In the genomic region with DNA sequence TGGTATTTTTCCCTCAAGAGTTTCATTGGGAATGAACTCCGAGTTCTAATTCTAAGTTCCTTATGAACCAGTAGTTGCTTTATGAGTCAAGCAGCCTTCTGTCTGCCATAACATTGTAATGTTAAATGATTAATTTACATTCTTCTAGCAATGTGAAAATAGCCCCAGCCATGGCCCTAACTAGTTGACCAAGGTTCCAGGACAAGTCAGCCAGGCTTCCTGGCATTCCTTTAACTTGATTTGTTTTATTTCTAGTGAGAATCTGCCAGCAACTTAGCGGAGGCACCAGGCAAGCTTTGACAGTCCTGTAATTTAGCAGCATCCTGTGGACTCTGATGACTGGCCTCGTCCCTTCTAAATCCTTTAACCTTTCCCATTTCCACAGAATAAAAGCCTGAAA, we compare ENCODE assay signal across 17 cellular contexts.
"Had no signal": no experiment of that assay in that cellular context is flagged by ENCODE, and none has a peak within 500 bp of the region (broad histone marks: within the 10 kb centered on the region; RNA-seq: fewer than 3 reads in every experiment).

No MANE protein-coding gene starts in this region.

- H3K36me3 Mint-ChIP-seq: activated naive CD8-positive, alpha-beta T cell treated with anti-CD3 and anti-CD28 coated beads, Interleukin-2, amount 10 ng/mL, durations not matched to agents 7 days and 5 days; natural killer cell; stimulated activated memory B cell treated with anti-CD40 and anti-IgM and Interleukin-4, amounts not matched to agents 10 μg/mL and 1 μg/mL and 100 μg/mL, for 72 hours had no signal

- ATAC-seq: effector memory CD8-positive, alpha-beta T cell; heart left ventricle; left ventricle myocardium superior; natural killer cell; stimulated activated memory B cell treated with anti-CD40 and anti-IgM and Interleukin-4, amounts not matched to agents 10 μg/mL and 1 μg/mL and 100 μg/mL, for 72 hours had no signal

- H3K27ac Mint-ChIP-seq: activated naive CD8-positive, alpha-beta T cell treated with anti-CD3 and anti-CD28 coated beads, Interleukin-2, amount 10 ng/mL, durations not matched to agents 7 days and 5 days; effector memory CD8-positive, alpha-beta T cell; natural killer cell; stimulated activated memory B cell treated with anti-CD40 and anti-IgM and Interleukin-4, amounts not matched to agents 10 μg/mL and 1 μg/mL and 100 μg/mL, for 72 hours had no signal

- DNase-seq: activated CD4-positive, CD25-positive, alpha-beta regulatory T cell treated with anti-CD3 and anti-CD28 coated beads, Interleukin-2, amount 50 U/mL, for 72 hours; activated naive CD4-positive, alpha-beta T cell; activated naive CD8-positive, alpha-beta T cell treated with anti-CD3 and anti-CD28 coated beads, Interleukin-2, amount 10 ng/mL, durations not matched to agents 7 days and 5 days; activated T-cell treated with anti-CD3 and anti-CD28 coated beads for 4 hours; anterior cingulate cortex; cerebellar nuclear complex; effector memory CD8-positive, alpha-beta T cell; heart left ventricle; left ventricle myocardium superior; mesenchymal stem cell; natural killer cell; stimulated activated CD4-positive, alpha-beta T cell treated with anti-CD3 and anti-CD28 coated beads, Interleukin-2, amount 100 ng/mL, for 48 hours; T1000; tibial artery had no signal

- H3K9me3 ChIP-seq: breast epithelium, heart left ventricle, neutrophil, tibial artery had no signal

- H3K4me1 ChIP-seq: breast epithelium, heart left ventricle, tibial artery had no signal

- H3K36me3 ChIP-seq: breast epithelium, heart left ventricle, neutrophil, tibial artery had no signal

- H3K9me3 Mint-ChIP-seq: activated naive CD8-positive, alpha-beta T cell treated with anti-CD3 and anti-CD28 coated beads, Interleukin-2, amount 10 ng/mL, durations not matched to agents 7 days and 5 days had no signal

- H3K4me1 Mint-ChIP-seq: activated naive CD8-positive, alpha-beta T cell treated with anti-CD3 and anti-CD28 coated beads, Interleukin-2, amount 10 ng/mL, durations not matched to agents 7 days and 5 days; natural killer cell; stimulated activated memory B cell treated with anti-CD40 and anti-IgM and Interleukin-4, amounts not matched to agents 10 μg/mL and 1 μg/mL and 100 μg/mL, for 72 hours had no signal

- H3K27me3 Mint-ChIP-seq: activated naive CD8-positive, alpha-beta T cell treated with anti-CD3 and anti-CD28 coated beads, Interleukin-2, amount 10 ng/mL, durations not matched to agents 7 days and 5 days; stimulated activated memory B cell treated with anti-CD40 and anti-IgM and Interleukin-4, amounts not matched to agents 10 μg/mL and 1 μg/mL and 100 μg/mL, for 72 hours had no signal

- H3K4me3 ChIP-seq: breast epithelium, heart left ventricle, tibial artery had no signal

- H3K4me3 Mint-ChIP-seq: activated naive CD8-positive, alpha-beta T cell treated with anti-CD3 and anti-CD28 coated beads, Interleukin-2, amount 10 ng/mL, durations not matched to agents 7 days and 5 days; effector memory CD8-positive, alpha-beta T cell; natural killer cell; stimulated activated memory B cell treated with anti-CD40 and anti-IgM and Interleukin-4, amounts not matched to agents 10 μg/mL and 1 μg/mL and 100 μg/mL, for 72 hours had no signal

- H3K27me3 ChIP-seq: heart left ventricle, neutrophil, tibial artery had no signal

- H3K27ac ChIP-seq: breast epithelium, heart left ventricle, neutrophil, tibial artery had no signal
